Comparison of ENCODE assay signal across 12 cellular contexts in the genomic region with DNA sequence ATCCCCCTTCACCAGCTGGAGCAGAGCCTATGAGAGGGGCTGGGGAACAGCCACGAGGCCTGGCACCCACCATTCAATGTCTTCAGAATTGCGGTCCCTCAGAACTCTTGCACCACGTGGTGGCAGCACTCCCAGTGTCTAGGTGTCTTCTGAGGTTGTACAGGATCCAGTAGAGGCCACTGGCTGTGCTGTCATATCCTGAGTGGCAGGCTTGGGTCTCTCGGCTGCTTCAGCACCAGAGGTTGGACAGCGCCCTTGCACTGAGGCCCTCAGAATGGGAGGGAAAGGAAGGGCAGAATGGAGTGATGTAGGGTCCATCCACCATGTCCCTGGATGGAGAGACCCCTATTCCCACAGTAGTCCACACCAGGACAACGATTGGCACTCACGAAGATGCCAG.
DNase-seq lines count a peak whose midpoint lies in the region; ATAC-seq and TF ChIP-seq lines count a peak whose summit lies in the region.
"Had no signal": no experiment of that assay in that cellular context is flagged by ENCODE, and none has a peak within 500 bp of the region (broad histone marks: within the 10 kb centered on the region; RNA-seq: fewer than 3 reads in every experiment).

No MANE protein-coding gene starts in this region.

- peak; percentile 36 for DNase-seq in right atrium auricular region (ENCODE audit: low spot score)
- DNase-seq in heart right ventricle, result no peak
- peak; percentile 29 to 35 for DNase-seq in Kasumi-1 (lab: John Stamatoyannopoulos, UW)
- peak; percentile 36 for DNase-seq in UCSD-AML1 (lab: John Stamatoyannopoulos, UW; ENCODE audit: unreplicated experiment)
- DNase-seq in testis, result peak; percentile 28
- no peak for DNase-seq in DMS153 treated with DMSO at 0.1 percent for 48 hours (lab: John Stamatoyannopoulos, UW; ENCODE audit: unreplicated experiment)
- DNase-seq: activated T-cell treated with anti-CD3 and anti-CD28 coated beads, Interleukin-2, amount 50 U/mL, for 4 hours; IMR-90; NCI-H446; stomach had no signal

- H3K27ac ChIP-seq in right atrium auricular region, result no peak overlapping the region
- no peak overlapping the region for H3K27ac ChIP-seq in heart right ventricle
- H3K27ac ChIP-seq in testis, result no peak overlapping the region
- H3K27ac ChIP-seq: stomach had no signal

- H3K4me3 ChIP-seq in right atrium auricular region (no peak overlapping the region), heart right ventricle (no peak overlapping the region), testis (no peak overlapping the region)
- H3K4me3 ChIP-seq: stomach had no signal

- H3K36me3 ChIP-seq in right atrium auricular region (no peaks in the 10 kb centered on the region), heart right ventricle (no peaks in the 10 kb centered on the region), testis (ENCODE audit: low read depth, missing control alignments) (no peaks in the 10 kb centered on the region)
- H3K36me3 ChIP-seq: stomach had no signal

- WGBS in heart right ventricle, 2 donors, result 20 to 35% methylated on average over 7 of the region's 7 CpGs
- 43 to 52% methylated on average over 7 of the region's 7 CpGs for WGBS in testis, 2 donors

- TF ChIP-seq POLR2A in testis (IDR thresholded peaks at IDR 0.05), result no peak

- intact Hi-C loops in heart right ventricle (cut with DNase I), result no loop called here
- intact Hi-C loops in testis (cut with DNase I; ENCODE audit: low total_unique reads), result no loop called here

- ATAC-seq in heart right ventricle (no peak), HG03460 (IDR thresholded peaks at IDR 0.05; ENCODE audit: unreplicated experiment) (no peak), GM19023 (IDR thresholded peaks at IDR 0.05; ENCODE audit: unreplicated experiment) (no peak)
- ATAC-seq: activated T-cell treated with anti-CD3 and anti-CD28 coated beads, Interleukin-2, amount 50 U/mL, for 4 hours had no signal

- no peak for TF ChIP-seq CTCF in right atrium auricular region (IDR thresholded peaks at IDR 0.05)
- TF ChIP-seq CTCF in heart right ventricle (IDR thresholded peaks at IDR 0.05), result no peak
- TF ChIP-seq CTCF in testis (IDR thresholded peaks at IDR 0.05), result no peak

- H3K9me3 ChIP-seq in right atrium auricular region (no peaks in the 10 kb centered on the region), heart right ventricle (no peaks in the 10 kb centered on the region), testis (no peaks in the 10 kb centered on the region)
- H3K9me3 ChIP-seq: stomach had no signal

- H3K27me3 ChIP-seq in right atrium auricular region, result no peaks in the 10 kb centered on the region
- H3K27me3 ChIP-seq in heart right ventricle, result peaks cover 0 to 15% (median 0%) of the 10 kb centered on the region in 7 donors
- no peaks in the 10 kb centered on the region for H3K27me3 ChIP-seq in testis
- H3K27me3 ChIP-seq: stomach had no signal

- H3K4me1 ChIP-seq in right atrium auricular region, result no peaks in the 10 kb centered on the region
- H3K4me1 ChIP-seq in heart right ventricle, result no peaks in the 10 kb centered on the region
- H3K4me1 ChIP-seq in testis, result no peaks in the 10 kb centered on the region
- H3K4me1 ChIP-seq: stomach had no signal

Comparison
In these comparisons a context has a peak if more than half of its experiments do, and no peak if none do; other contexts are left out.
1. DNase-seq: peak in right atrium auricular region (single experiment), Kasumi-1 (2 of 2), UCSD-AML1 (single experiment) and testis (single experiment); none in heart right ventricle (0 of 2) and DMS153 treated with DMSO at 0.1 percent for 48 hours (single experiment).